ENCODE assay signal across 8 cellular contexts in genomic region chrX:140918398-140919043, GRCh38.
DNase-seq lines count a peak whose midpoint lies in the region; ATAC-seq lines count a peak whose summit lies in the region.

No MANE protein-coding gene starts in this region.

- H2AK5ac ChIP-seq in trophoblast cell (ENCODE audit: low read length) = no peak overlapping the region

- H2BK120ac ChIP-seq in trophoblast cell (ENCODE audit: insufficient read depth, low read length, poor library complexity) = no peak overlapping the region

- H3K36me3 ChIP-seq in trophoblast cell (ENCODE audit: control insufficient read depth in 1 of 2, insufficient read depth in 2 of 2, low read length in 2 of 2) = no peaks in the 10 kb centered on the region

- peak; percentile 45 for DNase-seq in D341Med (ENCODE audit: low spot score)
- peak; percentile 2 for DNase-seq in NCI-H2196 treated with DMSO at 0.1 percent for 48 hours (lab: John Stamatoyannopoulos, UW; ENCODE audit: unreplicated experiment)
- peak; percentile 4 to 6 for DNase-seq in activated CD4-positive, alpha-beta T cell treated with anti-CD3 and anti-CD28 coated beads, Interleukin-2, amount 50 U/mL, for 48 hours
- peak; percentile 53 for DNase-seq in fibroblast of the conjunctiva (ENCODE audit: low read depth)
- DNase-seq in trophoblast cell = peak; percentile 0 to 35
- DNase-seq in NCI-H187 treated with DMSO at 0.1 percent for 48 hours (lab: John Stamatoyannopoulos, UW) = no peak

- peaks cover 2 to 8% of the 10 kb centered on the region in 2 experiments for H3K4me1 ChIP-seq in trophoblast cell (ENCODE audit: control insufficient read depth in 1 of 2, insufficient read depth in 2 of 2, low read length in 2 of 2)

- no peak overlapping the region for H4K91ac ChIP-seq in trophoblast cell (ENCODE audit: low read depth, low read length)

- no peak overlapping the region for H4K12ac ChIP-seq in trophoblast cell (ENCODE audit: low read depth, low read length)

- peak overlapping the region; percentile 26 for H3K27ac ChIP-seq in trophoblast cell (ENCODE audit: low read depth, low read length)

- no peak overlapping the region for H3K4me3 ChIP-seq in trophoblast cell (ENCODE audit: low read depth, low read length)

- no peak overlapping the region for H3K9ac ChIP-seq in trophoblast cell (ENCODE audit: low read length)

- no peak overlapping the region for H3K4me2 ChIP-seq in trophoblast cell (ENCODE audit: low read length)

- no peaks in the 10 kb centered on the region for H3K27me3 ChIP-seq in trophoblast cell (ENCODE audit: insufficient read depth, low read length)

- no peak overlapping the region for H3K14ac ChIP-seq in trophoblast cell (ENCODE audit: low read length)

- H3K9me3 ChIP-seq in trophoblast cell (ENCODE audit: insufficient read depth, low read depth, low read length) = no peaks in the 10 kb centered on the region

- no peak overlapping the region for H2BK5ac ChIP-seq in trophoblast cell (ENCODE audit: low read depth, low read length, poor library complexity)

- no peaks in the 10 kb centered on the region for H3K79me2 ChIP-seq in trophoblast cell (ENCODE audit: control insufficient read depth, insufficient read depth, low read length, poor library complexity)

- no peak overlapping the region for H3K4ac ChIP-seq in trophoblast cell (ENCODE audit: low read depth, low read length)

- H4K8ac ChIP-seq in trophoblast cell (ENCODE audit: low read depth, low read length) = no peak overlapping the region

- H3K18ac ChIP-seq in trophoblast cell (ENCODE audit: low read length) = no peak overlapping the region

- no CpG with 5 or more reads among the region's 14 CpGs for whole genome bisulfite sequencing in trophoblast cell (ENCODE audit: extremely low coverage, insufficient coverage, insufficient read length)

- H3K23ac ChIP-seq in trophoblast cell (ENCODE audit: low read length) = no peak overlapping the region

- ATAC-seq in GM18907 (IDR thresholded peaks at IDR 0.05; ENCODE audit: unreplicated experiment) (peak; percentile 96), HG03064 (IDR thresholded peaks at IDR 0.05; ENCODE audit: low read depth, unreplicated experiment) (peak; percentile 89)

- peaks cover 4% of the 10 kb centered on the region for H3K79me1 ChIP-seq in trophoblast cell (ENCODE audit: low read length)

- no peak overlapping the region for H2AFZ ChIP-seq in trophoblast cell (ENCODE audit: insufficient read depth, low read length, poor library complexity)

- H2BK12ac ChIP-seq in trophoblast cell (ENCODE audit: low read length) = no peak overlapping the region
